Comparison of ENCODE assay signal across 8 cellular contexts in the genomic region with DNA sequence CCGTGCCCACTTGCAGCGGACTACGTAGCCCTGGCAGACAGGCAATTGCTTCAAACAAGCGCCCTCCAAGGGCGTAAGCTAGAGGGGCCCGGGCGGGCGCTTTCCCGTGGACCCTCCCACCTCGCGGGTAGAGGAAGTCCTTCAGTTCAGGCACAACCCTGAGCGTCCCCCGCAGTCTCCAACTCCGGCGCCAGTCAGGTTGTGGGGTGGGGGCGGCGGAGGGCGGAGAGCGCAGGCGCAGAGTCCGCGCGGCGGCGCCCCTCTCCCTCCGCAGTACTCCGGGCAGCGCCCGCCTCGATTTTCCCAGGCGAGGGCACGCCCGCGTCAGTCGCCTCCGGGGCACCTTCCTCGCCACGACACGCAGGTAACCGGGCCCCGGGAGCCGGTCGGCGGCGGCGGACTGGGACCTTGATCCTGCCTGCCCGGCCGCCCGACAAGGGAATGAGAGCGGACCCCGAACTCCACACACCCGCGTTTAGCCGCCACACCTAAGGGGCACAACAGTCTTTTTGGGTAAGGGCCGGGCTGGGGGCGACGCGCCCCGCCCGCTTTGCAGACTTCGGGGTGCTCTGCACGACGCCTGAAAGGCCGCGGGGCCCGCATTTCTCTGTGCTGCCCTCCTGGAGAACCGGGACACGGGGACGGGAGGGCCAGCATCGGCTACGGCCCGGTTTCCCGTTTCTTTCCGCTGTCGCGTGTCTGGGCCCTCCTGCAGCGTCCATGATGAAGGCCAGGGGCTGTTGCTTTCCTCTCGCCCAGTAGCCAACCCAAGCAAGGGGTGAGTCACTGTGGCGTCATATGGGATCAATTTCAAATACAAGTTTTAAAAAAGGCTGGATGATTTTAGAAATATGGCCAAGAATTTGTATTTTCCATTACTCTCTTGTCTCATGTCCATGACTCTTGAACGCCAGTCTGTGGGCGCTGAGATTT. TPM values are rescaled to one million over a fixed set of nuclear protein-coding genes. Genes with fewer than 3 reads are reported as not detected.
DNase-seq lines count a peak whose midpoint lies in the region; ATAC-seq and TF ChIP-seq lines count a peak whose summit lies in the region.

A gene (plus strand): TSS at position 276 of the 933 bp plus-strand sequence. CDS start 35,335 bp downstream, outside the sequence.

- H3K4me1 Mint-ChIP-seq in endothelial cell (ENCODE audit: unreplicated experiment): peaks cover 19% of the 10 kb centered on the region
- peaks cover 11 to 25% of the 10 kb centered on the region in 2 donors for H3K4me1 Mint-ChIP-seq in stimulated activated naive B cell treated with anti-CD40 and anti-IgM and Interleukin-4, amounts not matched to agents 10 μg/mL and 1 μg/mL and 100 μg/mL, for 72 hours

- in situ Hi-C loops in HAP-1 (cut with MboI; ENCODE audit: low sequenced_read_pairs): no loop called here

- H3K36me3 ChIP-seq in HAP-1 (replicated peaks) (0 out of 2 replicates have a peak, but pooled peaks cover 6% of the 10 kb centered on the region), mesendoderm (ENCODE audit: control insufficient read depth, insufficient read depth, low read length) (no peaks in the 10 kb centered on the region)

- H4K8ac ChIP-seq in mesendoderm (ENCODE audit: low read depth, low read length): no peak within 1 kb of the TSS

- peaks cover 2% of the 10 kb centered on the region for H3K79me1 ChIP-seq in mesendoderm (ENCODE audit: low read length)

- no peaks in the 10 kb centered on the region for H3K27me3 ChIP-seq in HAP-1 (ENCODE audit: low read depth)
- no peaks in the 10 kb centered on the region for H3K27me3 ChIP-seq in mesendoderm (ENCODE audit: insufficient read depth, low read length, poor library complexity)

- TF ChIP-seq CTCF in endothelial cell (IDR thresholded peaks at IDR 0.05; ENCODE audit: unreplicated experiment): no peak

- H3K9ac ChIP-seq in mesendoderm (ENCODE audit: low read length): peak within 1 kb of the TSS; percentile 72

- H3K56ac ChIP-seq in mesendoderm (ENCODE audit: low read length): peak within 1 kb of the TSS; percentile 90

- peaks cover 8% of the 10 kb centered on the region for H3K36me3 Mint-ChIP-seq in endothelial cell (ENCODE audit: low read depth, unreplicated experiment)
- H3K36me3 Mint-ChIP-seq in stimulated activated naive B cell treated with anti-CD40 and anti-IgM and Interleukin-4, amounts not matched to agents 10 μg/mL and 1 μg/mL and 100 μg/mL, for 72 hours: peaks cover 7 to 12% of the 10 kb centered on the region in 2 donors

- no CpG with 5 or more reads among the region's 81 CpGs for WGBS in mesendoderm (ENCODE audit: extremely low coverage, insufficient coverage, low lambda C conversion rate)

- H2BK5ac ChIP-seq in mesendoderm (ENCODE audit: low read length): no peak within 1 kb of the TSS

- DNase-seq in CD1c-positive myeloid dendritic cell (ENCODE audit: extremely low spot score) (peak; percentile 41), HAP-1 (ENCODE audit: low spot score in 2 of 2) (peak; percentile 73 to 88), NCI-H460 (ENCODE audit: extremely low read depth, low read depth) (no peak), endothelial cell (ENCODE audit: low spot score) (peak; percentile 70), mesendoderm (peak; percentile 86)
- DNase-seq in activated CD8-positive, alpha-beta memory T cell treated with anti-CD3 and anti-CD28 coated beads, Interleukin-2, amount 50 U/mL, for 4 hours: peak; percentile 49
- peak; percentile 9 for DNase-seq in stimulated activated naive B cell treated with anti-CD40 and anti-IgM and Interleukin-4, amounts not matched to agents 10 μg/mL and 1 μg/mL and 100 μg/mL, for 72 hours

- no peak within 1 kb of the TSS for H3K4ac ChIP-seq in mesendoderm (ENCODE audit: low read depth, low read length)

- ATAC-seq in stimulated activated naive B cell treated with anti-CD40 and anti-IgM and Interleukin-4, amounts not matched to agents 10 μg/mL and 1 μg/mL and 100 μg/mL, for 72 hours (replicated peaks): peak; percentile 64 to 69
- no peak for ATAC-seq in HG03025 (IDR thresholded peaks at IDR 0.05; ENCODE audit: low FRiP score, unreplicated experiment)

- no peak within 1 kb of the TSS for H4K5ac ChIP-seq in mesendoderm (ENCODE audit: low read length)

- H3K4me3 ChIP-seq in HAP-1: peak within 1 kb of the TSS; percentile 64
- peak within 1 kb of the TSS; percentile 68 for H3K4me3 ChIP-seq in mesendoderm (ENCODE audit: low read length)

- no peak within 1 kb of the TSS for H2AK5ac ChIP-seq in mesendoderm (ENCODE audit: low read length)

- peak within 1 kb of the TSS; percentile 29 for H3K27ac ChIP-seq in mesendoderm (ENCODE audit: low read depth, low read length)

- peak within 1 kb of the TSS; percentile 96 for H3K4me3 Mint-ChIP-seq in endothelial cell (ENCODE audit: unreplicated experiment)
- peak within 1 kb of the TSS; percentile 85 to 94 for H3K4me3 Mint-ChIP-seq in stimulated activated naive B cell treated with anti-CD40 and anti-IgM and Interleukin-4, amounts not matched to agents 10 μg/mL and 1 μg/mL and 100 μg/mL, for 72 hours

- no peak within 1 kb of the TSS for H2BK15ac ChIP-seq in mesendoderm (replicated peaks; ENCODE audit: low read depth)

- H3K4me1 ChIP-seq in HAP-1: peaks cover 17% of the 10 kb centered on the region
- no peaks in the 10 kb centered on the region for H3K4me1 ChIP-seq in mesendoderm (ENCODE audit: control insufficient read depth, low read depth, low read length)

- H3K9me3 ChIP-seq in HAP-1: no peaks in the 10 kb centered on the region

- no peaks in the 10 kb centered on the region for H3K9me3 Mint-ChIP-seq in endothelial cell (ENCODE audit: unreplicated experiment)
- H3K9me3 Mint-ChIP-seq in stimulated activated naive B cell treated with anti-CD40 and anti-IgM and Interleukin-4, amounts not matched to agents 10 μg/mL and 1 μg/mL and 100 μg/mL, for 72 hours: peaks cover 5 to 7% of the 10 kb centered on the region in 2 donors

- peak within 1 kb of the TSS; percentile 61 for H3K18ac ChIP-seq in mesendoderm (ENCODE audit: low read length)

- peak within 1 kb of the TSS; percentile 72 for H3K27ac Mint-ChIP-seq in endothelial cell (ENCODE audit: unreplicated experiment)
- H3K27ac Mint-ChIP-seq in stimulated activated naive B cell treated with anti-CD40 and anti-IgM and Interleukin-4, amounts not matched to agents 10 μg/mL and 1 μg/mL and 100 μg/mL, for 72 hours: peak within 1 kb of the TSS; percentile 83

- peak within 1 kb of the TSS; percentile 29 for H3K23ac ChIP-seq in mesendoderm (ENCODE audit: low read length)

- peak within 1 kb of the TSS; percentile 66 for H3K4me2 ChIP-seq in mesendoderm (ENCODE audit: low read length)

- no peak within 1 kb of the TSS for H2BK120ac ChIP-seq in mesendoderm (ENCODE audit: low read depth, low read length)

- peaks cover 2% of the 10 kb centered on the region for H3K79me2 ChIP-seq in mesendoderm (ENCODE audit: control insufficient read depth, insufficient read depth, low read length)

- H3K27me3 Mint-ChIP-seq in endothelial cell (ENCODE audit: unreplicated experiment): peaks cover 9% of the 10 kb centered on the region
- H3K27me3 Mint-ChIP-seq in stimulated activated naive B cell treated with anti-CD40 and anti-IgM and Interleukin-4, amounts not matched to agents 10 μg/mL and 1 μg/mL and 100 μg/mL, for 72 hours: peaks cover 56 to 58% of the 10 kb centered on the region in 2 donors

RNA-seq across cellular contexts. Expression of the gene that starts here (rescaled TPM):
- total RNA-seq in NCI-H460 (2014; rRNA removed; shearing (Covaris generic)): 13.7 and 16.2 TPM in 2 replicates
- polyA plus RNA-seq in NCI-H460 (2014; cell fraction: nucleus; rRNA removed): 10.3 and 11.0 TPM in 2 replicates
- total RNA-seq in endothelial cell (ENCODE audit: unreplicated experiment): 8.2 TPM
- 2.9 TPM for polyA plus RNA-seq in mesendoderm (2013, experiment 1 of 2)
- polyA plus RNA-seq in mesendoderm (2013, experiment 2 of 2): 3.4 TPM
